In genomic region chr12:128969480-128970055, GRCh38 we compare ENCODE assay signal across 7 cellular contexts.
DNase-seq lines count a peak whose midpoint lies in the region; ATAC-seq and TF ChIP-seq lines count a peak whose summit lies in the region.

No MANE protein-coding gene starts in this region.

- BruUV-seq in Panc1 (replicated peaks; lab: Mats Ljungman, UMichigan) = no TSS peak

- H3K27ac ChIP-seq in HL-60 (replicated peaks) (no peak overlapping the region), Panc1 (ENCODE audit: low read length) (no peak overlapping the region)

- CTCF ChIA-PET in Panc1 (lab: Charles Lee) = interaction anchor here (0.5 to 0.6 kb wide), 2 partner anchors 155 to 941 kb away, joined by 3 to 4 read pairs; no protein-coding TSS in a partner anchor

- intact Hi-C loops in Panc1 (cut with micrococcal nuclease; ENCODE audit: unreplicated experiment) = loop anchor here (1.0 to 5.0 kb wide), 2 partner anchors 943 to 1043 kb away; no protein-coding TSS in a partner anchor

- no peaks in the 10 kb centered on the region for H3K36me3 ChIP-seq in Panc1 (ENCODE audit: control insufficient read depth, insufficient read depth, low read length)

- in situ Hi-C loops in Panc1 (cut with HindIII; ENCODE audit: low pct_unique_long_range_greater_than_20kb, low sequenced_read_pairs) = no loop called here

- H3K27me3 ChIP-seq in HL-60 (ENCODE audit: insufficient read depth, poor library complexity, severe bottlenecking) (no peaks in the 10 kb centered on the region), Panc1 (ENCODE audit: control insufficient read depth, insufficient read depth, low read length) (peaks cover 6% of the 10 kb centered on the region; the same call in 1 of the 2 replicates)

- peak; percentile 90 for ATAC-seq in GM21381 (IDR thresholded peaks at IDR 0.05; ENCODE audit: unreplicated experiment)
- peak; percentile 97 for ATAC-seq in Panc1
- peak; percentile 83 for ATAC-seq in esophagus mucosa

- H3K9me3 ChIP-seq in Panc1 (ENCODE audit: control insufficient read depth, insufficient read depth, low read depth, low read length) = no peaks in the 10 kb centered on the region

- TF ChIP-seq CTCF in GM12865 (IDR thresholded peaks at IDR 0.05; ENCODE audit: insufficient read depth, low read depth, low read length, missing control alignments) (peak; percentile 64), HL-60 (IDR thresholded peaks at IDR 0.05; ENCODE audit: insufficient read depth, low read length) (peak; percentile 42), Panc1 (IDR thresholded peaks at IDR 0.05) (peak; percentile 86)

- no peaks in the 10 kb centered on the region; the same call in 1 of the 2 replicates for H3K4me1 ChIP-seq in Panc1 (ENCODE audit: control insufficient read depth, insufficient read depth, low read length)

- H3K4me3 ChIP-seq in GM12865 (ENCODE audit: low read depth, low read length) (no peak overlapping the region), HL-60 (replicated peaks; ENCODE audit: insufficient read depth, low read length) (no peak overlapping the region), Panc1 (ENCODE audit: low read depth in 2 of 2, low read length in 2 of 2) (no peak overlapping the region)

- peak; percentile 58 for DNase-seq in GM12865 (ENCODE audit: low read depth)
- DNase-seq in HL-60 (ENCODE audit: low read depth in 1 of 2, low spot score in 1 of 2) = peak in 1 of 2 experiments; percentile 46
- no peak for DNase-seq in Panc1 (ENCODE audit: low read depth, low spot score)
- DNase-seq in putamen (ENCODE audit: low spot score) = peak; percentile 47
- no peak for DNase-seq in HT-29 (ENCODE audit: low spot score)

- POLR2A ChIA-PET in Panc1 (lab: Charles Lee) = no interaction called here

Comparison
In these comparisons a context has a peak if more than half of its experiments do, and no peak if none do; other contexts are left out.
1. DNase-seq: peak in GM12865 (single experiment) and putamen (single experiment); none in Panc1 (single experiment) and HT-29 (single experiment).
2. Peak in every context shown above with its lines, with median percentiles within 50 percentile points of each other: CTCF ChIP-seq and ATAC-seq.